Comparison of ENCODE assay signal across 16 cellular contexts in the genomic region with DNA sequence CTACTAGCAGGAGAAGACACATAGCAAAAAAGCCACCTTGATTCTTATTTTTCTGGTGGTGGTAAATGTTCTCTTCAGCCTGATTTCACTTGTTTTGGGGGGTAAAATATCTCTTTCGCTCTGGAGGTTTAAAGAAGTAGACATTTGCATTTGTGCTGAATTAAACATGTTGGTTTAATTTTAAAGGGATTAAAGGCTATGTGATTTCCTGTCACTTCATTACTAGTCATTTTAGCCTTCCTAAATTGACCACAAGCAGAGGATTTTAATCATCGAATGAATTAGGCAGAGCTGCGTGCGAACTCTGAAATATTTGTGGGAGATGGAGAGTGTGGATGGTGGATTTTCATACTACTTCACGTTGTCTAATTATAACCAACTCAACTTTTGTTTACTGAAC. TPM values are rescaled to one million over a fixed set of nuclear protein-coding genes. Genes with fewer than 3 reads are reported as not detected.
DNase-seq lines count a peak whose midpoint lies in the region; ATAC-seq and TF ChIP-seq lines count a peak whose summit lies in the region.
"Had no signal": no experiment of that assay in that cellular context is flagged by ENCODE, and none has a peak within 500 bp of the region (broad histone marks: within the 10 kb centered on the region; RNA-seq: fewer than 3 reads in every experiment).

No MANE protein-coding gene starts in this region.

- no peak for TF ChIP-seq EP300 in sigmoid colon (IDR thresholded peaks at IDR 0.05)

- peak overlapping the region; percentile 17 to 45 for H3K27ac Mint-ChIP-seq in natural killer cell treated with Interleukin-12 subunit alpha and Interleukin-12 subunit beta and Interleukin-15 and Interleukin-18, amount 100 ng/mL, for 72 hours
- no peak overlapping the region for H3K27ac Mint-ChIP-seq in natural killer cell
- H3K27ac Mint-ChIP-seq in effector memory CD8-positive, alpha-beta T cell, result peak overlapping the region in 1 of 2 donors; percentile 9
- H3K27ac Mint-ChIP-seq: activated naive CD4-positive, alpha-beta T cell treated with anti-CD3 and anti-CD28 coated beads, Interleukin-2, amount 10 ng/mL, durations not matched to agents 7 days and 5 days; CD14-positive monocyte; mesothelial cell of epicardium had no signal

- H3K4me1 Mint-ChIP-seq in natural killer cell treated with Interleukin-12 subunit alpha and Interleukin-12 subunit beta and Interleukin-15 and Interleukin-18, amount 100 ng/mL, for 72 hours (ENCODE audit: low read depth in 2 of 2), result peaks cover 11 to 30% of the 10 kb centered on the region in 2 donors
- peaks cover 12 to 18% of the 10 kb centered on the region in 2 donors for H3K4me1 Mint-ChIP-seq in natural killer cell
- H3K4me1 Mint-ChIP-seq in effector memory CD8-positive, alpha-beta T cell (ENCODE audit: low read depth in 2 of 2), result peaks cover 23 to 28% of the 10 kb centered on the region in 2 donors

- DNase-seq in natural killer cell treated with Interleukin-12 subunit alpha and Interleukin-12 subunit beta and Interleukin-15 and Interleukin-18, amount 100 ng/mL, for 72 hours (ENCODE audit: low spot score), result no peak
- DNase-seq in natural killer cell (no peak), SK-N-MC (ENCODE audit: low read depth, low spot score) (no peak), uterus (no peak), SK-N-DZ (ENCODE audit: low spot score) (no peak), sigmoid colon (no peak), OCI-M1 (lab: John Stamatoyannopoulos, UW) (no peak)
- DNase-seq in effector memory CD8-positive, alpha-beta T cell, result no peak
- DNase-seq: activated CD4-positive, CD25-positive, alpha-beta regulatory T cell; activated naive CD4-positive, alpha-beta T cell treated with anti-CD3 and anti-CD28 coated beads, Interleukin-2, amount 10 ng/mL, durations not matched to agents 7 days and 5 days; GDM1 had no signal

- TF ChIP-seq CTCF in natural killer cell (IDR thresholded peaks at IDR 0.05) (no peak), uterus (IDR thresholded peaks at IDR 0.05) (no peak), sigmoid colon (IDR thresholded peaks at IDR 0.05) (no peak)

- H3K27me3 Mint-ChIP-seq in natural killer cell treated with Interleukin-12 subunit alpha and Interleukin-12 subunit beta and Interleukin-15 and Interleukin-18, amount 100 ng/mL, for 72 hours, result peaks cover 15 to 36% of the 10 kb centered on the region in 2 donors
- H3K27me3 Mint-ChIP-seq in natural killer cell (ENCODE audit: low read depth in 2 of 2), result peaks cover 14 to 27% of the 10 kb centered on the region in 2 donors
- peaks cover 11% of the 10 kb centered on the region in 2 donors for H3K27me3 Mint-ChIP-seq in effector memory CD8-positive, alpha-beta T cell

- H3K4me3 Mint-ChIP-seq in natural killer cell treated with Interleukin-12 subunit alpha and Interleukin-12 subunit beta and Interleukin-15 and Interleukin-18, amount 100 ng/mL, for 72 hours, result peak overlapping the region; percentile 58
- H3K4me3 Mint-ChIP-seq in natural killer cell, result no peak overlapping the region
- peak overlapping the region; percentile 30 to 32 for H3K4me3 Mint-ChIP-seq in effector memory CD8-positive, alpha-beta T cell
- H3K4me3 Mint-ChIP-seq: activated naive CD4-positive, alpha-beta T cell treated with anti-CD3 and anti-CD28 coated beads, Interleukin-2, amount 10 ng/mL, durations not matched to agents 7 days and 5 days; mesothelial cell of epicardium had no signal

- H3K4me1 ChIP-seq in uterus, result no peaks in the 10 kb centered on the region
- peaks cover 0 to 22% (median 19%) of the 10 kb centered on the region in 4 donors for H3K4me1 ChIP-seq in sigmoid colon

- peaks cover 4% of the 10 kb centered on the region for H3K36me3 Mint-ChIP-seq in natural killer cell treated with Interleukin-12 subunit alpha and Interleukin-12 subunit beta and Interleukin-15 and Interleukin-18, amount 100 ng/mL, for 72 hours
- no peaks in the 10 kb centered on the region for H3K36me3 Mint-ChIP-seq in natural killer cell
- peaks cover 3% of the 10 kb centered on the region for H3K36me3 Mint-ChIP-seq in effector memory CD8-positive, alpha-beta T cell (ENCODE audit: insufficient read depth)
- H3K36me3 Mint-ChIP-seq: mesothelial cell of epicardium had no signal

- H3K36me3 ChIP-seq in SK-N-MC (ENCODE audit: insufficient read depth, low read length), result no peaks in the 10 kb centered on the region
- H3K36me3 ChIP-seq in uterus, result no peaks in the 10 kb centered on the region
- no peaks in the 10 kb centered on the region for H3K36me3 ChIP-seq in sigmoid colon
- H3K36me3 ChIP-seq: esophagus muscularis mucosa had no signal

- H3K9me3 Mint-ChIP-seq in natural killer cell treated with Interleukin-12 subunit alpha and Interleukin-12 subunit beta and Interleukin-15 and Interleukin-18, amount 100 ng/mL, for 72 hours, result no peaks in the 10 kb centered on the region
- no peaks in the 10 kb centered on the region for H3K9me3 Mint-ChIP-seq in natural killer cell
- no peaks in the 10 kb centered on the region for H3K9me3 Mint-ChIP-seq in effector memory CD8-positive, alpha-beta T cell
- H3K9me3 Mint-ChIP-seq: activated naive CD4-positive, alpha-beta T cell treated with anti-CD3 and anti-CD28 coated beads, Interleukin-2, amount 10 ng/mL, durations not matched to agents 7 days and 5 days; mesothelial cell of epicardium had no signal

- H3K27ac ChIP-seq in SK-N-MC, result no peak overlapping the region
- peak overlapping the region; percentile 20 to 28 for H3K27ac ChIP-seq in uterus
- H3K27ac ChIP-seq in sigmoid colon, result peak overlapping the region in 2 of 4 donors; percentile 14 to 33

- intact Hi-C loops in natural killer cell (cut with micrococcal nuclease) (loop anchor here (5.0 kb wide), 1 partner anchor 208 kb away; no protein-coding TSS in a partner anchor), uterus (cut with DNase I; ENCODE audit: low total_unique reads) (no loop called here), sigmoid colon (cut with DNase I) (loop anchor here (5.0 to 10.0 kb wide), 4 partner anchors 100 to 230 kb away; no protein-coding TSS in a partner anchor)

- no peak overlapping the region for H3K9ac ChIP-seq in SK-N-MC (ENCODE audit: insufficient read length)

- H3K27me3 ChIP-seq in uterus (no peaks in the 10 kb centered on the region), sigmoid colon (peaks cover 0 to 22% (median 11%) of the 10 kb centered on the region in 3 donors)

- H3K9me3 ChIP-seq in SK-N-MC (ENCODE audit: low read depth, low read length) (no peaks in the 10 kb centered on the region), uterus (no peaks in the 10 kb centered on the region), sigmoid colon (no peaks in the 10 kb centered on the region)
- H3K9me3 ChIP-seq: esophagus muscularis mucosa had no signal

- H3K4me3 ChIP-seq in SK-N-MC (peak overlapping the region; percentile 65), uterus (no peak overlapping the region), sigmoid colon (no peak overlapping the region)
- H3K4me3 ChIP-seq: esophagus muscularis mucosa had no signal

- TF ChIP-seq POLR2A in uterus (IDR thresholded peaks at IDR 0.05) (no peak), sigmoid colon (IDR thresholded peaks at IDR 0.05) (no peak)

- 81 to 88% methylated on average over 5 of the region's 5 CpGs for WGBS in sigmoid colon, 2 donors

- ATAC-seq in natural killer cell treated with Interleukin-12 subunit alpha and Interleukin-12 subunit beta and Interleukin-15 and Interleukin-18, amount 100 ng/mL, for 72 hours, result no peak
- no peak for ATAC-seq in natural killer cell
- ATAC-seq in effector memory CD8-positive, alpha-beta T cell (replicated peaks), result no peak
- ATAC-seq: SK-N-SH treated with all-trans-retinoic acid at 6 μM for 48 hours had no signal

RNA-seq across cellular contexts. Expression of a gene that starts 4.8 kb away (rescaled TPM):
- total RNA-seq in natural killer cell treated with Interleukin-12 subunit alpha and Interleukin-12 subunit beta and Interleukin-15 and Interleukin-18, amount 100 ng/mL, for 72 hours, result 1 to 10 TPM; 2.3 to 6.7 TPM
- total RNA-seq in natural killer cell (10 to 100 TPM in 1 of 3 donors, 1 to 10 TPM in 2; 5.6 to 10.1 (median 6.1) TPM), uterus (10 to 100 TPM in 3 of 4 donors, 1 to 10 TPM in 1; 3.3 to 26.4 (median 12.3) TPM), sigmoid colon (1 to 10 TPM; 6.8 to 9.5 (median 7.3) TPM)
- polyA plus RNA-seq in SK-N-DZ (2014; cell fraction: cytosol; rRNA removed), result 0.97 and 1.2 TPM in 2 replicates
- polyA plus RNA-seq in SK-N-DZ (2014; cell fraction: nucleus; rRNA removed), result 1.3 and 1.4 TPM in 2 replicates
- polyA plus RNA-seq in sigmoid colon, result 1 to 10 TPM in 1 of 3 donors, under 1 TPM in 2; under 0.01 to 1.9 (median 0.23) TPM
- total RNA-seq: MCF 10A had no signal

Comparison
In these comparisons a context has a peak if more than half of its experiments do, and no peak if none do; other contexts are left out.
1. H3K27ac Mint-ChIP-seq: peak in natural killer cell treated with Interleukin-12 subunit alpha and Interleukin-12 subunit beta and Interleukin-15 and Interleukin-18, amount 100 ng/mL, for 72 hours (2 of 2); none in natural killer cell (0 of 2).